30 cellular contexts compared by ENCODE assay signal in the genomic region with DNA sequence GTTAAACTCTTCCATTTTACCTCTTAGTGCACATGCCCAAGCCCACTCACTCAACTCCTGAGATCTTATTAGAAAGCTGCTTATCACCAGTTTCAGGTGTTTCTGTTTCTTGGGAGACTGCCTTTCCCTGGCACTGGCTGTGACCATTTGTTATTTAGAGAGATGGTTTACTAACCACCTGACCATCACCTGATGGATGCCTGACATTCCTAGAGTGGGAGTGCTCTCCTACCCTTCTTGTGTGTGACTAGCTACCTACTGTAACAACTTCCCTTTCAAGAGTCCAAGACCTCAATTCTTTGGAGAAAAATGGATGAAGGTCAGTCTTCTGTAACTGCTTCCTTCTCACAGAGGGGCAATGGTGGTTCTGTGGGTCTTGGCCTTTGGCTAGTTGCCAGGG.
DNase-seq lines count a peak whose midpoint lies in the region; ATAC-seq and TF ChIP-seq lines count a peak whose summit lies in the region.
"Had no signal": no experiment of that assay in that cellular context is flagged by ENCODE, and none has a peak within 500 bp of the region (broad histone marks: within the 10 kb centered on the region; RNA-seq: fewer than 3 reads in every experiment).

No MANE protein-coding gene starts in this region.

- H3K4me3 Mint-ChIP-seq in Calu3 (ENCODE audit: low read depth, unreplicated experiment) (peak overlapping the region; percentile 47), WTC11 (no peak overlapping the region)
- H3K4me3 Mint-ChIP-seq: activated CD8-positive, alpha-beta T cell treated with anti-CD3 and anti-CD28 coated beads for 36 hours; activated naive CD4-positive, alpha-beta T cell treated with anti-CD3 and anti-CD28 coated beads, Interleukin-2, amount 10 ng/mL, durations not matched to agents 7 days and 5 days; CD4-positive, alpha-beta T cell; immature natural killer cell; natural killer cell treated with Interleukin-12 subunit alpha and Interleukin-12 subunit beta and Interleukin-15 and Interleukin-18, amount 100 ng/mL, for 72 hours; stimulated activated effector memory CD8-positive, alpha-beta T cell treated with anti-CD3 and anti-CD28 coated beads, Interleukin-12 subunit alpha, Interleukin-12 subunit beta, amount 100 ng/mL, for 72 hours had no signal

- H3K36me3 Mint-ChIP-seq in Calu3 (ENCODE audit: insufficient read depth, unreplicated experiment), result no peaks in the 10 kb centered on the region
- H3K36me3 Mint-ChIP-seq in WTC11, result peaks cover 16% of the 10 kb centered on the region
- H3K36me3 Mint-ChIP-seq: activated naive CD4-positive, alpha-beta T cell treated with anti-CD3 and anti-CD28 coated beads, Interleukin-2, amount 10 ng/mL, durations not matched to agents 7 days and 5 days; immature natural killer cell; natural killer cell treated with Interleukin-12 subunit alpha and Interleukin-12 subunit beta and Interleukin-15 and Interleukin-18, amount 100 ng/mL, for 72 hours; stimulated activated effector memory CD8-positive, alpha-beta T cell treated with anti-CD3 and anti-CD28 coated beads, Interleukin-12 subunit alpha, Interleukin-12 subunit beta, amount 100 ng/mL, for 72 hours had no signal

- POLR2A ChIA-PET in WTC11 (lab: Charles Lee), result no interaction called here

- DNase-seq in Calu3 (peak; percentile 40), WTC11 (ENCODE audit: low spot score) (no peak), islet precursor cell (peak; percentile 57), mucosa of gallbladder (ENCODE audit: low spot score) (peak; percentile 76), RKO (ENCODE audit: low spot score) (no peak), NCI-H146 treated with DMSO at 0.1 percent for 48 hours (lab: John Stamatoyannopoulos, UW; ENCODE audit: unreplicated experiment) (no peak), AG08396 (ENCODE audit: low spot score) (no peak)
- DNase-seq: activated CD8-positive, alpha-beta memory T cell treated with anti-CD3 and anti-CD28 coated beads, Interleukin-2, amount 50 U/mL, for 48 hours; activated CD8-positive, alpha-beta T cell treated with anti-CD3 and anti-CD28 coated beads for 36 hours; activated naive CD4-positive, alpha-beta T cell treated with anti-CD3 and anti-CD28 coated beads, Interleukin-2, amount 10 ng/mL, durations not matched to agents 7 days and 5 days; adrenal gland; AML-193; body of pancreas; CD4-positive, alpha-beta T cell; hypothalamus; immature natural killer cell; Karpas-422; MV-4-11; NCI-H1436 treated with DMSO at 0.1 percent for 48 hours; NCI-H345; NCI-H69; occipital lobe; SHP77; stimulated activated CD4-positive, alpha-beta T cell treated with anti-CD3 and anti-CD28 coated beads, Interleukin-15, amount 100 ng/mL, for 24 hours; T-helper 2 cell; upper lobe of left lung had no signal

- TF ChIP-seq CTCF in Calu3 (IDR thresholded peaks at IDR 0.05; ENCODE audit: unreplicated experiment), result no peak
- TF ChIP-seq CTCF in WTC11 (IDR thresholded peaks at IDR 0.05), result no peak

- ATAC-seq in WTC11 (peak; percentile 53), HG03135 (IDR thresholded peaks at IDR 0.05; ENCODE audit: unreplicated experiment) (no peak)
- ATAC-seq: A549; activated CD8-positive, alpha-beta T cell treated with anti-CD3 and anti-CD28 coated beads for 36 hours; body of pancreas; natural killer cell treated with Interleukin-12 subunit alpha and Interleukin-12 subunit beta and Interleukin-15 and Interleukin-18, amount 100 ng/mL, for 72 hours; stimulated activated effector memory CD8-positive, alpha-beta T cell treated with anti-CD3 and anti-CD28 coated beads, Interleukin-12 subunit alpha, Interleukin-12 subunit beta, amount 100 ng/mL, for 72 hours had no signal

- intact Hi-C loops in Calu3 (cut with micrococcal nuclease; ENCODE audit: unreplicated experiment), result loop anchor here (10.0 kb wide), 1 partner anchor 93 kb away; no protein-coding TSS in a partner anchor

- H3K27me3 Mint-ChIP-seq in Calu3 (ENCODE audit: unreplicated experiment), result no peaks in the 10 kb centered on the region
- peaks cover 4% of the 10 kb centered on the region; the same call in 1 of the 2 replicates for H3K27me3 Mint-ChIP-seq in WTC11 (ENCODE audit: low read depth)
- H3K27me3 Mint-ChIP-seq: activated CD8-positive, alpha-beta T cell treated with anti-CD3 and anti-CD28 coated beads for 36 hours; activated naive CD4-positive, alpha-beta T cell treated with anti-CD3 and anti-CD28 coated beads, Interleukin-2, amount 10 ng/mL, durations not matched to agents 7 days and 5 days; CD4-positive, alpha-beta T cell had no signal

- BruUV-seq in Calu3 (replicated peaks; lab: Mats Ljungman, UMichigan), result no TSS peak

- H3K27ac Mint-ChIP-seq in Calu3 (ENCODE audit: unreplicated experiment) (peak overlapping the region; percentile 90), WTC11 (no peak overlapping the region)
- H3K27ac Mint-ChIP-seq: activated CD8-positive, alpha-beta T cell treated with anti-CD3 and anti-CD28 coated beads for 36 hours; activated naive CD4-positive, alpha-beta T cell treated with anti-CD3 and anti-CD28 coated beads, Interleukin-2, amount 10 ng/mL, durations not matched to agents 7 days and 5 days; CD4-positive, alpha-beta T cell; immature natural killer cell; natural killer cell treated with Interleukin-12 subunit alpha and Interleukin-12 subunit beta and Interleukin-15 and Interleukin-18, amount 100 ng/mL, for 72 hours; stimulated activated effector memory CD8-positive, alpha-beta T cell treated with anti-CD3 and anti-CD28 coated beads, Interleukin-12 subunit alpha, Interleukin-12 subunit beta, amount 100 ng/mL, for 72 hours had no signal

- peaks cover 5% of the 10 kb centered on the region for H3K9me3 Mint-ChIP-seq in Calu3 (ENCODE audit: low read depth, unreplicated experiment)
- H3K9me3 Mint-ChIP-seq in WTC11, result peaks cover 35% of the 10 kb centered on the region

- H3K4me1 Mint-ChIP-seq in Calu3 (ENCODE audit: low read depth, unreplicated experiment) (peaks cover 37% of the 10 kb centered on the region), WTC11 (peaks cover 5% of the 10 kb centered on the region; the same call in 1 of the 2 replicates)
- H3K4me1 Mint-ChIP-seq: activated naive CD4-positive, alpha-beta T cell treated with anti-CD3 and anti-CD28 coated beads, Interleukin-2, amount 10 ng/mL, durations not matched to agents 7 days and 5 days; immature natural killer cell; stimulated activated effector memory CD8-positive, alpha-beta T cell treated with anti-CD3 and anti-CD28 coated beads, Interleukin-12 subunit alpha, Interleukin-12 subunit beta, amount 100 ng/mL, for 72 hours had no signal

- CTCF ChIA-PET in Calu3 (lab: Charles Lee), result interaction anchor here (0.6 to 1.2 kb wide), 2 partner anchors 37 to 428 kb away, joined by 3 to 4 read pairs; no protein-coding TSS in a partner anchor
- CTCF ChIA-PET in WTC11 (lab: Charles Lee), result no interaction called here

TF ChIP-seq in WTC11, 78 proteins besides CTCF, POLR2A, EP300 and RAD21:
- TF ChIP-seq FOXK1 (CRISPR knock-in tag; IDR thresholded peaks at IDR 0.05) (no peak), ETV6 (CRISPR knock-in tag; IDR thresholded peaks at IDR 0.05) (no peak)

Comparison
In these comparisons a context has a peak if more than half of its experiments do, and no peak if none do; other contexts are left out.
1. DNase-seq: peak in Calu3 (single experiment), islet precursor cell (single experiment) and mucosa of gallbladder (single experiment); none in WTC11 (single experiment), RKO (single experiment), NCI-H146 treated with DMSO at 0.1 percent for 48 hours (single experiment) and AG08396 (single experiment).